Comparison of ENCODE assay signal across 18 cellular contexts in genomic region chr3:22979581-22979980, GRCh38.
A peak's percentile ranks its signal among the peaks of the same experiment; 100 is the strongest.
DNase-seq lines count a peak whose midpoint lies in the region; ATAC-seq and TF ChIP-seq lines count a peak whose summit lies in the region.
"Had no signal": no experiment of that assay in that cellular context is flagged by ENCODE, and none has a peak within 500 bp of the region (broad histone marks: within the 10 kb centered on the region; RNA-seq: fewer than 3 reads in every experiment).

No MANE protein-coding gene starts in this region.

- no peak overlapping the region for H3K4ac ChIP-seq in neuronal stem cell (ENCODE audit: low read length)

- no peak overlapping the region for H2BK12ac ChIP-seq in neuronal stem cell (ENCODE audit: low read length)

- H3K4me3 ChIP-seq in MM.1S (ENCODE audit: low read length), result no peak overlapping the region
- no peak overlapping the region for H3K4me3 ChIP-seq in adipocyte (ENCODE audit: low read length)
- H3K4me3 ChIP-seq in neuronal stem cell (ENCODE audit: low read length in 2 of 2), result no peak overlapping the region
- H3K4me3 ChIP-seq: BLaER1 treated with 17β-estradiol and CSF1 and Interleukin-3, amounts not matched to agents 10 nM and 100 nM; GM12878; GM23338 had no signal

- peak overlapping the region; percentile 44 for H3K18ac ChIP-seq in neuronal stem cell (ENCODE audit: low read length)

- CTCF ChIA-PET in activated CD4-positive, alpha-beta T cell treated with anti-CD3 and anti-CD28 coated beads, Interleukin-2, amount 10 ng/mL, durations not matched to agents 7 days and 5 days (lab: Charles Lee), result no interaction called here

- no peak overlapping the region for H2BK120ac ChIP-seq in neuronal stem cell (ENCODE audit: low read depth, low read length)

- in situ Hi-C loops in ACHN (cut with HindIII; ENCODE audit: low pct_ligation_motif_present, low pct_unique_long_range_greater_than_20kb, low sequenced_read_pairs), result no loop called here

- no CpG with 5 or more reads among the region's 4 CpGs for WGBS in neuronal stem cell (ENCODE audit: extremely low coverage in 2 of 2, insufficient read length in 2 of 2, insufficient replicate concordance in 1 of 2), 2 donors

- no peak overlapping the region for H3K27ac ChIP-seq in MM.1S (ENCODE audit: low read length)
- no peak overlapping the region for H3K27ac ChIP-seq in neuronal stem cell (replicated peaks; ENCODE audit: low read length)
- H3K27ac ChIP-seq: BLaER1 treated with 17β-estradiol and CSF1 and Interleukin-3, amounts not matched to agents 10 nM and 100 nM had no signal

- H3K4me1 ChIP-seq in MM.1S (ENCODE audit: low read length) (peaks cover 5% of the 10 kb centered on the region; the same call in 1 of the 2 replicates), adipocyte (ENCODE audit: control insufficient read depth, insufficient read depth, low read length) (peaks cover 7% of the 10 kb centered on the region), neuronal stem cell (ENCODE audit: control insufficient read depth in 2 of 2, insufficient read depth in 1 of 2, low read depth in 1 of 2, low read length in 2 of 2) (peaks cover 0 to 6% of the 10 kb centered on the region in 2 donors)
- H3K4me1 ChIP-seq: BLaER1 treated with 17β-estradiol and CSF1 and Interleukin-3, amounts not matched to agents 10 nM and 100 nM had no signal

- H4K20me1 ChIP-seq in MM.1S (ENCODE audit: insufficient read depth, low read length), result no peaks in the 10 kb centered on the region
- H4K20me1 ChIP-seq: BLaER1 treated with 17β-estradiol and CSF1 and Interleukin-3, amounts not matched to agents 10 nM and 100 nM had no signal

- H3K9me3 ChIP-seq in MM.1S (replicated peaks; ENCODE audit: insufficient read depth, low read length), result no peaks in the 10 kb centered on the region
- no peaks in the 10 kb centered on the region for H3K9me3 ChIP-seq in adipocyte (ENCODE audit: control insufficient read depth, low read length)
- H3K9me3 ChIP-seq in neuronal stem cell (replicated peaks in 1 of 2; ENCODE audit: control insufficient read depth in 2 of 2, insufficient read depth in 1 of 2, low read depth in 1 of 2, low read length in 2 of 2), result peaks cover 0 to 2% of the 10 kb centered on the region in 2 donors
- H3K9me3 ChIP-seq: BLaER1 treated with 17β-estradiol and CSF1 and Interleukin-3, amounts not matched to agents 10 nM and 100 nM had no signal

- no peaks in the 10 kb centered on the region for H3K9me2 ChIP-seq in MM.1S (replicated peaks; ENCODE audit: insufficient read depth, low read length)

- no peaks in the 10 kb centered on the region for H3K9me3 Mint-ChIP-seq in activated CD4-positive, alpha-beta T cell treated with anti-CD3 and anti-CD28 coated beads, Interleukin-2, amount 10 ng/mL, durations not matched to agents 7 days and 5 days
- H3K9me3 Mint-ChIP-seq: CD8-positive, alpha-beta T cell; GM23338 had no signal

- ATAC-seq in esophagus mucosa (peak; percentile 61), GM19455 (IDR thresholded peaks at IDR 0.05; ENCODE audit: unreplicated experiment) (no peak)
- ATAC-seq: CD8-positive, alpha-beta T cell; GM12878; GM23338; HepG2 had no signal

- no peak for TF ChIP-seq CTCF in MM.1S (IDR thresholded peaks at IDR 0.05; ENCODE audit: low read length)

- H2BK15ac ChIP-seq in neuronal stem cell (ENCODE audit: low read length), result no peak overlapping the region

- no peak overlapping the region for H3K14ac ChIP-seq in neuronal stem cell (ENCODE audit: low read length)

- DNase-seq in MM.1S (peak; percentile 30), adipocyte (ENCODE audit: low read depth) (peak; percentile 32), neuronal stem cell (ENCODE audit: low spot score) (no peak), ACHN (no peak)
- DNase-seq in activated CD4-positive, alpha-beta T cell treated with anti-CD3 and anti-CD28 coated beads, Interleukin-2, amount 10 ng/mL, durations not matched to agents 7 days and 5 days, result no peak
- DNase-seq: 8988T; Calu3; CD8-positive, alpha-beta T cell; DMS79 treated with DMSO at 0.1 percent for 48 hours; HCEC 1CT had no signal

- H2AFZ ChIP-seq in MM.1S (ENCODE audit: low read length) (no peak overlapping the region), neuronal stem cell (ENCODE audit: low read length) (no peak overlapping the region)
- H2AFZ ChIP-seq: GM23338 had no signal

- no peaks in the 10 kb centered on the region for H3K27me3 Mint-ChIP-seq in activated CD4-positive, alpha-beta T cell treated with anti-CD3 and anti-CD28 coated beads, Interleukin-2, amount 10 ng/mL, durations not matched to agents 7 days and 5 days
- H3K27me3 Mint-ChIP-seq: IgD-negative memory B cell had no signal

- H3K36me3 ChIP-seq in MM.1S (replicated peaks; ENCODE audit: insufficient read depth, low read length) (no peaks in the 10 kb centered on the region), adipocyte (ENCODE audit: control insufficient read depth, insufficient read depth, low read length, severe bottlenecking) (no peaks in the 10 kb centered on the region), neuronal stem cell (replicated peaks in 1 of 2; ENCODE audit: control insufficient read depth in 2 of 2, insufficient read depth in 2 of 2, low read length in 2 of 2) (no peaks in the 10 kb centered on the region)
- H3K36me3 ChIP-seq: BLaER1 treated with 17β-estradiol and CSF1 and Interleukin-3, amounts not matched to agents 10 nM and 100 nM had no signal

- POLR2A ChIA-PET in activated CD4-positive, alpha-beta T cell treated with anti-CD3 and anti-CD28 coated beads, Interleukin-2, amount 10 ng/mL, durations not matched to agents 7 days and 5 days (lab: Charles Lee), result no interaction called here

- H3K27me3 ChIP-seq in MM.1S (replicated peaks; ENCODE audit: insufficient read depth, low read length) (no peaks in the 10 kb centered on the region), adipocyte (replicated peaks; ENCODE audit: control insufficient read depth, insufficient read depth, low read length) (no peaks in the 10 kb centered on the region), neuronal stem cell (ENCODE audit: control insufficient read depth in 3 of 3, insufficient read depth in 3 of 3, low read depth in 1 of 3, low read length in 3 of 3) (no peaks in the 10 kb centered on the region)
- H3K27me3 ChIP-seq: BLaER1 treated with 17β-estradiol and CSF1 and Interleukin-3, amounts not matched to agents 10 nM and 100 nM had no signal

- H3K4me1 Mint-ChIP-seq in activated CD4-positive, alpha-beta T cell treated with anti-CD3 and anti-CD28 coated beads, Interleukin-2, amount 10 ng/mL, durations not matched to agents 7 days and 5 days, result peaks cover 3% of the 10 kb centered on the region

- H3K23ac ChIP-seq in neuronal stem cell (ENCODE audit: low read depth, low read length, poor library complexity), result no peak overlapping the region

- H2AK5ac ChIP-seq in neuronal stem cell (ENCODE audit: low read depth, low read length), result no peak overlapping the region

- no peaks in the 10 kb centered on the region for H3F3A ChIP-seq in MM.1S (ENCODE audit: insufficient read depth, low read length)

- H3K36me3 Mint-ChIP-seq in activated CD4-positive, alpha-beta T cell treated with anti-CD3 and anti-CD28 coated beads, Interleukin-2, amount 10 ng/mL, durations not matched to agents 7 days and 5 days (ENCODE audit: low read depth), result no peaks in the 10 kb centered on the region
- H3K36me3 Mint-ChIP-seq: CD8-positive, alpha-beta T cell had no signal

- no peak overlapping the region for H4K8ac ChIP-seq in neuronal stem cell (ENCODE audit: low read depth, low read length)

- no peaks in the 10 kb centered on the region for H3K79me1 ChIP-seq in neuronal stem cell (ENCODE audit: low read depth, low read length)

- H2BK5ac ChIP-seq in neuronal stem cell (ENCODE audit: low read length), result no peak overlapping the region

- H3K27ac Mint-ChIP-seq in activated CD4-positive, alpha-beta T cell treated with anti-CD3 and anti-CD28 coated beads, Interleukin-2, amount 10 ng/mL, durations not matched to agents 7 days and 5 days, result no peak overlapping the region
- H3K27ac Mint-ChIP-seq: B cell; CD8-positive, alpha-beta T cell; GM23338; IgD-negative memory B cell had no signal

- no peaks in the 10 kb centered on the region for H3K79me2 ChIP-seq in MM.1S (ENCODE audit: low read length)

- H3K4me3 Mint-ChIP-seq in activated CD4-positive, alpha-beta T cell treated with anti-CD3 and anti-CD28 coated beads, Interleukin-2, amount 10 ng/mL, durations not matched to agents 7 days and 5 days, result no peak overlapping the region
- H3K4me3 Mint-ChIP-seq: B cell; CD8-positive, alpha-beta T cell; GM23338; IgD-negative memory B cell had no signal

- H3K9ac ChIP-seq in MM.1S (ENCODE audit: low read length) (no peak overlapping the region), adipocyte (ENCODE audit: low read length) (no peak overlapping the region), neuronal stem cell (ENCODE audit: low read depth, low read length, poor library complexity) (no peak overlapping the region)
- H3K9ac ChIP-seq: BLaER1 treated with 17β-estradiol and CSF1 and Interleukin-3, amounts not matched to agents 10 nM and 100 nM had no signal

- H4K91ac ChIP-seq in neuronal stem cell (ENCODE audit: low read depth, low read length, poor library complexity), result no peak overlapping the region

- H3K4me2 ChIP-seq in MM.1S (ENCODE audit: low read depth, low read length) (no peak overlapping the region), neuronal stem cell (ENCODE audit: insufficient read depth, low read length, poor library complexity, severe bottlenecking) (no peak overlapping the region)
- H3K4me2 ChIP-seq: BLaER1 treated with 17β-estradiol and CSF1 and Interleukin-3, amounts not matched to agents 10 nM and 100 nM; GM23338 had no signal

Comparison
In these comparisons a context has a peak if more than half of its experiments do, and no peak if none do; other contexts are left out.
1. DNase-seq: peak in MM.1S (single experiment) and adipocyte (single experiment); none in neuronal stem cell (single experiment), ACHN (single experiment) and activated CD4-positive, alpha-beta T cell treated with anti-CD3 and anti-CD28 coated beads, Interleukin-2, amount 10 ng/mL, durations not matched to agents 7 days and 5 days (single experiment).